1 cellular context compared by ENCODE assay signal in the genomic region with DNA sequence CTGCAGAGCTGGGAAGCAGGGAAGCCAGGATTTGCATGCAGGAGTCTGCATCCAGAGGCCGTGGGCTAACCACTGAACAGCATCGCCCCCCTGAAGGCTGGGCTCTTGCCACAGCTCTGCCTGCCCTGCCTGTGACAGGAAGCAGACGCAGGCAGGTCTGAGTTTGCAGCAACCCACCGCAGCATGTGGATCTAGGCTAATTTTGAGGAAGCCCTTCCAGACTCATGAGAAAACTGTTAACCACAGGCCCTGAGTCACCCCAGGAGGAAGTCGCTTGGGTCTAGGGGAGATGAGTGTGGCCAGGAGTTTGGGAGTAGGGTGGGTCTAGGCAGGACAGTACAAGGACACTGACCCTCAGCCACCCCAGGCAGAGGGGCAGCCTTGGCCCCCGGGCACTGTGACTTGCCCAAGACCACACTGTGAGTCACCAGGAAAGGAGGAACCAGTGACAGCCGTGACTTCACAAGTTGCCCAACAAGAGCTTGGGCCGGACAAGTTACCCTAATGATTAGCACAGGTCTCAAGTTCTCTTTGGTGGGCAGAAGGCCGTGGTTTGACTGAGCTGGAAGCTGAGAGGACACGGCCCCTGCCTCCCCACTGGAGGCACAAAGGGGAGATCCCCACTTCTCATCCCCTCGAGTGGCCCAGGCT.
A peak's percentile ranks its signal among the peaks of the same experiment; 100 is the strongest.
TF ChIP-seq lines count a peak whose summit lies in the region.

No MANE protein-coding gene starts in this region.

TF ChIP-seq in K562, 482 proteins besides CTCF, POLR2A, EP300 and RAD21 (continued from another document and continues in another):
- TF ChIP-seq HEY1 (CRISPR knock-in tag; IDR thresholded peaks at IDR 0.05; ENCODE audit: borderline replicate concordance) (no peak), RHOXF2B (CRISPR knock-in tag; conservative IDR thresholded peaks at IDR 0.05) (no peak), CREB1 (IDR thresholded peaks at IDR 0.05) (no peak), CREB1 (CRISPR knock-in tag; IDR thresholded peaks at IDR 0.05) (no peak), ZNF217 (CRISPR knock-in tag; IDR thresholded peaks at IDR 0.05) (no peak), ZNF121 (CRISPR knock-in tag; conservative IDR thresholded peaks at IDR 0.05) (no peak), RBM14 (IDR thresholded peaks at IDR 0.05; ENCODE audit: borderline replicate concordance, insufficient read depth, low read depth, low read length) (no peak), ARID1B (IDR thresholded peaks at IDR 0.05) (peak; percentile 83), ZNF830 (CRISPR knock-in tag; IDR thresholded peaks at IDR 0.05) (peak; percentile 92), MECOM (CRISPR knock-in tag; IDR thresholded peaks at IDR 0.05) (no peak), CBX3 (IDR thresholded peaks at IDR 0.05; ENCODE audit: borderline replicate concordance in 1 of 2, low read length in 2 of 2) (no peak), ASH1L (IDR thresholded peaks at IDR 0.05; ENCODE audit: borderline replicate concordance, low read depth, partially characterized antibody) (no peak), ARID2 (IDR thresholded peaks at IDR 0.05) (no peak), ZNF316 (IDR thresholded peaks at IDR 0.05) (no peak; the same call in 1 of the 2 replicates), HMG20B (CRISPR knock-in tag; IDR thresholded peaks at IDR 0.05) (no peak), ZFP1 (CRISPR knock-in tag; IDR thresholded peaks at IDR 0.05) (peak; percentile 63), ZNF644 (tag; IDR thresholded peaks at IDR 0.05; ENCODE audit: low read depth) (peak; percentile 85), ZNF224 (CRISPR knock-in tag; IDR thresholded peaks at IDR 0.05) (no peak), ZNF583 (CRISPR knock-in tag; IDR thresholded peaks at IDR 0.05) (peak; percentile 90), SMC3 (conservative IDR thresholded peaks at IDR 0.05; ENCODE audit: insufficient read depth, low read depth, low read length) (no peak), TOE1 (IDR thresholded peaks at IDR 0.05; ENCODE audit: borderline replicate concordance) (0 out of 2 replicates have a peak, but pooled peaks have one; percentile 42), TOE1 (CRISPR knock-in tag; IDR thresholded peaks at IDR 0.05; ENCODE audit: borderline replicate concordance, low read depth) (no peak), NFXL1 (CRISPR knock-in tag; IDR thresholded peaks at IDR 0.05) (peak; percentile 80), WHSC1 (IDR thresholded peaks at IDR 0.05; ENCODE audit: low read length) (no peak), ZNF263 (CRISPR knock-in tag; IDR thresholded peaks at IDR 0.05; ENCODE audit: borderline replicate concordance) (no peak), YY1 (IDR thresholded peaks at IDR 0.05; ENCODE audit: borderline replicate concordance in 1 of 3, control insufficient read depth in 1 of 3, extremely low read depth in 1 of 3, insufficient read depth in 3 of 3, insufficient read length in 1 of 3, insufficient replicate concordance in 2 of 3, low read depth in 1 of 3, low read length in 2 of 3) (peak in 1 of 3 experiments; percentile 13), SIX5 (IDR thresholded peaks at IDR 0.05; ENCODE audit: borderline replicate concordance in 1 of 2, insufficient read depth in 1 of 2, low read depth in 1 of 2, low read length in 2 of 2) (no peak), MAFG (tag; conservative IDR thresholded peaks at IDR 0.05) (no peak; the same call in 1 of the 2 replicates), ZC3H8 (IDR thresholded peaks at IDR 0.05) (no peak), FOXA3 (CRISPR knock-in tag; conservative IDR thresholded peaks at IDR 0.05 in 1 of 2, IDR thresholded peaks at IDR 0.05 in 1 of 2) (peak; percentile 76 to 90; a peak in 3 of 4 replicates), ZNF75A (CRISPR knock-in tag; IDR thresholded peaks at IDR 0.05) (peak; percentile 65), ETV6 (IDR thresholded peaks at IDR 0.05; ENCODE audit: borderline replicate concordance in 1 of 2, low read depth in 2 of 2, low read length in 1 of 2) (peak in 1 of 2 experiments; percentile 88; a peak in 1 of 4 replicates), ETV6 (CRISPR knock-in tag; IDR thresholded peaks at IDR 0.05; ENCODE audit: borderline replicate concordance) (no peak), CBX5 (IDR thresholded peaks at IDR 0.05; ENCODE audit: borderline replicate concordance, low read depth) (no peak), FOXK2 (conservative IDR thresholded peaks at IDR 0.05 in 1 of 2, IDR thresholded peaks at IDR 0.05 in 1 of 2; ENCODE audit: low read depth in 2 of 2) (no peak), ZNF140 (CRISPR knock-in tag; IDR thresholded peaks at IDR 0.05) (peak; percentile 44; the same call in 1 of the 2 replicates), ZNF274 (IDR thresholded peaks at IDR 0.05; ENCODE audit: borderline replicate concordance, low read depth, low read length) (no peak), PTRF (tag; IDR thresholded peaks at IDR 0.05) (no peak), PHF8 (IDR thresholded peaks at IDR 0.05; ENCODE audit: borderline replicate concordance, low read length) (peak; percentile 34; the same call in 1 of the 2 replicates), HMG20A (CRISPR knock-in tag; conservative IDR thresholded peaks at IDR 0.05) (no peak), PHF21A (IDR thresholded peaks at IDR 0.05; ENCODE audit: borderline replicate concordance, low read depth) (no peak), MTA3 (IDR thresholded peaks at IDR 0.05; ENCODE audit: borderline replicate concordance) (peak; percentile 91; the same call in 1 of the 2 replicates), ZNF197 (CRISPR knock-in tag; IDR thresholded peaks at IDR 0.05; ENCODE audit: low read depth) (peak; percentile 41; the same call in 1 of the 2 replicates)
- TF ChIP-seq, protein P1, sequence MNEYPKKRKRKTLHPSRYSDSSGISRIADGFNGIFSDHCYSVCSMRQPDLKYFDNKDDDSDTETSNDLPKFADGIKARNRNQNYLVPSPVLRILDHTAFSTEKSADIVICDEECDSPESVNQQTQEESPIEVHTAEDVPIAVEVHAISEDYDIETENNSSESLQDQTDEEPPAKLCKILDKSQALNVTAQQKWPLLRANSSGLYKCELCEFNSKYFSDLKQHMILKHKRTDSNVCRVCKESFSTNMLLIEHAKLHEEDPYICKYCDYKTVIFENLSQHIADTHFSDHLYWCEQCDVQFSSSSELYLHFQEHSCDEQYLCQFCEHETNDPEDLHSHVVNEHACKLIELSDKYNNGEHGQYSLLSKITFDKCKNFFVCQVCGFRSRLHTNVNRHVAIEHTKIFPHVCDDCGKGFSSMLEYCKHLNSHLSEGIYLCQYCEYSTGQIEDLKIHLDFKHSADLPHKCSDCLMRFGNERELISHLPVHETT (CRISPR knock-in tag; conservative IDR thresholded peaks at IDR 0.05 in 1 of 2, IDR thresholded peaks at IDR 0.05 in 1 of 2) = peak in 1 of 2 experiments; percentile 75; a peak in 2 of 4 replicates
- TF ChIP-seq, protein P2, sequence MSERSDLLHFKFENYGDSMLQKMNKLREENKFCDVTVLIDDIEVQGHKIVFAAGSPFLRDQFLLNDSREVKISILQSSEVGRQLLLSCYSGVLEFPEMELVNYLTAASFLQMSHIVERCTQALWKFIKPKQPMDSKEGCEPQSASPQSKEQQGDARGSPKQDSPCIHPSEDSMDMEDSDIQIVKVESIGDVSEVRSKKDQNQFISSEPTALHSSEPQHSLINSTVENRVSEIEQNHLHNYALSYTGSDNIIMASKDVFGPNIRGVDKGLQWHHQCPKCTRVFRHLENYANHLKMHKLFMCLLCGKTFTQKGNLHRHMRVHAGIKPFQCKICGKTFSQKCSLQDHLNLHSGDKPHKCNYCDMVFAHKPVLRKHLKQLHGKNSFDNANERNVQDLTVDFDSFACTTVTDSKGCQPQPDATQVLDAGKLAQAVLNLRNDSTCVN (CRISPR knock-in tag; IDR thresholded peaks at IDR 0.05) = peak; percentile 67; the same call in 1 of the 2 replicates
- TF ChIP-seq, protein P3, sequence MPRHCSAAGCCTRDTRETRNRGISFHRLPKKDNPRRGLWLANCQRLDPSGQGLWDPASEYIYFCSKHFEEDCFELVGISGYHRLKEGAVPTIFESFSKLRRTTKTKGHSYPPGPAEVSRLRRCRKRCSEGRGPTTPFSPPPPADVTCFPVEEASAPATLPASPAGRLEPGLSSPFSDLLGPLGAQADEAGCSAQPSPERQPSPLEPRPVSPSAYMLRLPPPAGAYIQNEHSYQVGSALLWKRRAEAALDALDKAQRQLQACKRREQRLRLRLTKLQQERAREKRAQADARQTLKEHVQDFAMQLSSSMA (CRISPR knock-in tag; IDR thresholded peaks at IDR 0.05) = no peak
- TF ChIP-seq, protein P4, sequence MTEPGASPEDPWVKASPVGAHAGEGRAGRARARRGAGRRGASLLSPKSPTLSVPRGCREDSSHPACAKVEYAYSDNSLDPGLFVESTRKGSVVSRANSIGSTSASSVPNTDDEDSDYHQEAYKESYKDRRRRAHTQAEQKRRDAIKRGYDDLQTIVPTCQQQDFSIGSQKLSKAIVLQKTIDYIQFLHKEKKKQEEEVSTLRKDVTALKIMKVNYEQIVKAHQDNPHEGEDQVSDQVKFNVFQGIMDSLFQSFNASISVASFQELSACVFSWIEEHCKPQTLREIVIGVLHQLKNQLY (CRISPR knock-in tag; conservative IDR thresholded peaks at IDR 0.05) = 0 out of 4 replicates have a peak, but pooled peaks of 1 of the 2 experiments have one; percentile 64
- TF ChIP-seq, protein P5, sequence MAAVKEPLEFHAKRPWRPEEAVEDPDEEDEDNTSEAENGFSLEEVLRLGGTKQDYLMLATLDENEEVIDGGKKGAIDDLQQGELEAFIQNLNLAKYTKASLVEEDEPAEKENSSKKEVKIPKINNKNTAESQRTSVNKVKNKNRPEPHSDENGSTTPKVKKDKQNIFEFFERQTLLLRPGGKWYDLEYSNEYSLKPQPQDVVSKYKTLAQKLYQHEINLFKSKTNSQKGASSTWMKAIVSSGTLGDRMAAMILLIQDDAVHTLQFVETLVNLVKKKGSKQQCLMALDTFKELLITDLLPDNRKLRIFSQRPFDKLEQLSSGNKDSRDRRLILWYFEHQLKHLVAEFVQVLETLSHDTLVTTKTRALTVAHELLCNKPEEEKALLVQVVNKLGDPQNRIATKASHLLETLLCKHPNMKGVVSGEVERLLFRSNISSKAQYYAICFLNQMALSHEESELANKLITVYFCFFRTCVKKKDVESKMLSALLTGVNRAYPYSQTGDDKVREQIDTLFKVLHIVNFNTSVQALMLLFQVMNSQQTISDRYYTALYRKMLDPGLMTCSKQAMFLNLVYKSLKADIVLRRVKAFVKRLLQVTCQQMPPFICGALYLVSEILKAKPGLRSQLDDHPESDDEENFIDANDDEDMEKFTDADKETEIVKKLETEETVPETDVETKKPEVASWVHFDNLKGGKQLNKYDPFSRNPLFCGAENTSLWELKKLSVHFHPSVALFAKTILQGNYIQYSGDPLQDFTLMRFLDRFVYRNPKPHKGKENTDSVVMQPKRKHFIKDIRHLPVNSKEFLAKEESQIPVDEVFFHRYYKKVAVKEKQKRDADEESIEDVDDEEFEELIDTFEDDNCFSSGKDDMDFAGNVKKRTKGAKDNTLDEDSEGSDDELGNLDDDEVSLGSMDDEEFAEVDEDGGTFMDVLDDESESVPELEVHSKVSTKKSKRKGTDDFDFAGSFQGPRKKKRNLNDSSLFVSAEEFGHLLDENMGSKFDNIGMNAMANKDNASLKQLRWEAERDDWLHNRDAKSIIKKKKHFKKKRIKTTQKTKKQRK (IDR thresholded peaks at IDR 0.05; ENCODE audit: borderline replicate concordance, low read depth, low read length) = no peak
- TF ChIP-seq, protein P6, sequence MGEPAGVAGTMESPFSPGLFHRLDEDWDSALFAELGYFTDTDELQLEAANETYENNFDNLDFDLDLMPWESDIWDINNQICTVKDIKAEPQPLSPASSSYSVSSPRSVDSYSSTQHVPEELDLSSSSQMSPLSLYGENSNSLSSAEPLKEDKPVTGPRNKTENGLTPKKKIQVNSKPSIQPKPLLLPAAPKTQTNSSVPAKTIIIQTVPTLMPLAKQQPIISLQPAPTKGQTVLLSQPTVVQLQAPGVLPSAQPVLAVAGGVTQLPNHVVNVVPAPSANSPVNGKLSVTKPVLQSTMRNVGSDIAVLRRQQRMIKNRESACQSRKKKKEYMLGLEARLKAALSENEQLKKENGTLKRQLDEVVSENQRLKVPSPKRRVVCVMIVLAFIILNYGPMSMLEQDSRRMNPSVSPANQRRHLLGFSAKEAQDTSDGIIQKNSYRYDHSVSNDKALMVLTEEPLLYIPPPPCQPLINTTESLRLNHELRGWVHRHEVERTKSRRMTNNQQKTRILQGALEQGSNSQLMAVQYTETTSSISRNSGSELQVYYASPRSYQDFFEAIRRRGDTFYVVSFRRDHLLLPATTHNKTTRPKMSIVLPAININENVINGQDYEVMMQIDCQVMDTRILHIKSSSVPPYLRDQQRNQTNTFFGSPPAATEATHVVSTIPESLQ (CRISPR knock-in tag; IDR thresholded peaks at IDR 0.05) = peak; percentile 44; the same call in 1 of the 2 replicates
- TF ChIP-seq, protein P7, sequence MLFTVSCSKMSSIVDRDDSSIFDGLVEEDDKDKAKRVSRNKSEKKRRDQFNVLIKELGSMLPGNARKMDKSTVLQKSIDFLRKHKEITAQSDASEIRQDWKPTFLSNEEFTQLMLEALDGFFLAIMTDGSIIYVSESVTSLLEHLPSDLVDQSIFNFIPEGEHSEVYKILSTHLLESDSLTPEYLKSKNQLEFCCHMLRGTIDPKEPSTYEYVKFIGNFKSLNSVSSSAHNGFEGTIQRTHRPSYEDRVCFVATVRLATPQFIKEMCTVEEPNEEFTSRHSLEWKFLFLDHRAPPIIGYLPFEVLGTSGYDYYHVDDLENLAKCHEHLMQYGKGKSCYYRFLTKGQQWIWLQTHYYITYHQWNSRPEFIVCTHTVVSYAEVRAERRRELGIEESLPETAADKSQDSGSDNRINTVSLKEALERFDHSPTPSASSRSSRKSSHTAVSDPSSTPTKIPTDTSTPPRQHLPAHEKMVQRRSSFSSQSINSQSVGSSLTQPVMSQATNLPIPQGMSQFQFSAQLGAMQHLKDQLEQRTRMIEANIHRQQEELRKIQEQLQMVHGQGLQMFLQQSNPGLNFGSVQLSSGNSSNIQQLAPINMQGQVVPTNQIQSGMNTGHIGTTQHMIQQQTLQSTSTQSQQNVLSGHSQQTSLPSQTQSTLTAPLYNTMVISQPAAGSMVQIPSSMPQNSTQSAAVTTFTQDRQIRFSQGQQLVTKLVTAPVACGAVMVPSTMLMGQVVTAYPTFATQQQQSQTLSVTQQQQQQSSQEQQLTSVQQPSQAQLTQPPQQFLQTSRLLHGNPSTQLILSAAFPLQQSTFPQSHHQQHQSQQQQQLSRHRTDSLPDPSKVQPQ (CRISPR knock-in tag; IDR thresholded peaks at IDR 0.05; ENCODE audit: borderline replicate concordance) = 0 out of 2 replicates have a peak, but pooled peaks have one; percentile 10
- TF ChIP-seq, protein P8, sequence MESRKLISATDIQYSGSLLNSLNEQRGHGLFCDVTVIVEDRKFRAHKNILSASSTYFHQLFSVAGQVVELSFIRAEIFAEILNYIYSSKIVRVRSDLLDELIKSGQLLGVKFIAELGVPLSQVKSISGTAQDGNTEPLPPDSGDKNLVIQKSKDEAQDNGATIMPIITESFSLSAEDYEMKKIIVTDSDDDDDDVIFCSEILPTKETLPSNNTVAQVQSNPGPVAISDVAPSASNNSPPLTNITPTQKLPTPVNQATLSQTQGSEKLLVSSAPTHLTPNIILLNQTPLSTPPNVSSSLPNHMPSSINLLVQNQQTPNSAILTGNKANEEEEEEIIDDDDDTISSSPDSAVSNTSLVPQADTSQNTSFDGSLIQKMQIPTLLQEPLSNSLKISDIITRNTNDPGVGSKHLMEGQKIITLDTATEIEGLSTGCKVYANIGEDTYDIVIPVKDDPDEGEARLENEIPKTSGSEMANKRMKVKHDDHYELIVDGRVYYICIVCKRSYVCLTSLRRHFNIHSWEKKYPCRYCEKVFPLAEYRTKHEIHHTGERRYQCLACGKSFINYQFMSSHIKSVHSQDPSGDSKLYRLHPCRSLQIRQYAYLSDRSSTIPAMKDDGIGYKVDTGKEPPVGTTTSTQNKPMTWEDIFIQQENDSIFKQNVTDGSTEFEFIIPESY (CRISPR knock-in tag; IDR thresholded peaks at IDR 0.05) = peak; percentile 55; the same call in 1 of the 2 replicates
